In the genomic region with DNA sequence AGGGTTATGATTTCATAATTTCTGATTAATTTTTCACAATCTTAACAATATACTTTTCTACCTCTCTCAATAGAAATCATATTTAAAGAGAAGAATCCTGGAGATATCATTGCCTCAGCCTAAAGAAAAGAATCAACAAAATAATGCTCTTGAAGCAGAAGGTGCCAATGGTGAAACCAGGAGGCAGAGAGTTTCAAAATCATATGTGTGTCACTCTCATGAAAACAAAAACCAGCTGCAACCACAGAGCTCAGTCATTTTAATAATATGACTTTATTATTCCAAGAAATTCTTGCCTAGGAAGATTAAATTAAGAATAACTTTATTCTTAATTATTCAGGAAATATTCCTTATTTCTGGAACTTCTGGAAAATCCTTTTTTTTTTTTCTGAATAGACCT, we compare ENCODE assay signal across 22 cellular contexts.
"Had no signal": no experiment of that assay in that cellular context is flagged by ENCODE, and none has a peak within 500 bp of the region (broad histone marks: within the 10 kb centered on the region; RNA-seq: fewer than 3 reads in every experiment).

No MANE protein-coding gene starts in this region.

- H3K4me3 ChIP-seq: gastrocnemius medialis, tibial nerve had no signal

- H3K36me3 ChIP-seq: gastrocnemius medialis, tibial nerve had no signal

- H3K27ac ChIP-seq: gastrocnemius medialis, tibial nerve had no signal

- ATAC-seq: activated CD4-positive, CD25-positive, alpha-beta regulatory T cell treated with anti-CD3 and anti-CD28 coated beads, Interleukin-2, amount 50 U/mL, for 24 hours; activated naive CD8-positive, alpha-beta T cell treated with anti-CD3 and anti-CD28 coated beads, Interleukin-2, amount 50 U/mL, for 24 hours; esophagus mucosa; gastrocnemius medialis; left lobe of liver had no signal

- H3K4me1 ChIP-seq: gastrocnemius medialis had no signal

- H3K9me3 ChIP-seq: gastrocnemius medialis, tibial nerve had no signal

- H3K27me3 ChIP-seq: gastrocnemius medialis, tibial nerve had no signal

- DNase-seq: activated CD8-positive, alpha-beta memory T cell treated with anti-CD3 and anti-CD28 coated beads for 24 hours; activated CD8-positive, alpha-beta memory T cell treated with anti-CD3 and anti-CD28 coated beads, Interleukin-2, amount 50 U/mL, for 48 hours; activated effector memory CD4-positive, alpha-beta T cell treated with Interleukin-2 at 50 U/mL for 16 hours; activated naive CD4-positive, alpha-beta T cell treated with anti-CD3 and anti-CD28 coated beads, Interleukin-2, amount 10 ng/mL, durations not matched to agents 7 days and 5 days; activated naive CD8-positive, alpha-beta T cell treated with anti-CD3 and anti-CD28 coated beads, Interleukin-2, amount 50 U/mL, for 24 hours; activated T-cell treated with anti-CD3 and anti-CD28 coated beads, Interleukin-2, amount 50 U/mL, for 48 hours; effector CD4-positive, alpha-beta T cell; gastrocnemius medialis; head of caudate nucleus; kidney; midbrain; occipital lobe; retina; stimulated activated CD4-positive, alpha-beta T cell treated with anti-CD3 and anti-CD28 coated beads, Interleukin-1b, Interleukin-23, amount 100 ng/mL, for 48 hours; stimulated activated CD8-positive, alpha-beta memory T cell treated with anti-CD3 and anti-CD28 coated beads, Interleukin-4, amount 100 ng/mL, for 48 hours; stimulated activated naive CD4-positive, alpha-beta T cell; substantia nigra; T1000 had no signal
